Comparison of ENCODE assay signal across 34 cellular contexts in genomic region chr3:15488002-15488401, GRCh38. TPM values are rescaled to one million over a fixed set of nuclear protein-coding genes. Genes with fewer than 3 reads are reported as not detected.
"Had no signal": no experiment of that assay in that cellular context is flagged by ENCODE, and none has a peak within 500 bp of the region (broad histone marks: within the 10 kb centered on the region; RNA-seq: fewer than 3 reads in every experiment).

No MANE protein-coding gene starts in this region.

- H3K4me3 ChIP-seq: MG63 had no signal

- H3K9me3 ChIP-seq: MG63 had no signal

- H3K27me3 ChIP-seq: MG63 had no signal

- DNase-seq: Kasumi-1, MG63, MM.1S, MV-4-11, NCI-H1048, NCI-H1092, NCI-H1092 treated with DMSO at 0.1 percent for 48 hours, NCI-H1105, NCI-H1105 treated with DMSO at 0.1 percent for 48 hours, NCI-H1417, NCI-H1417 treated with DMSO at 0.1 percent for 48 hours, NCI-H1436, NCI-H1436 treated with DMSO at 0.1 percent for 48 hours, NCI-H146, NCI-H1694, NCI-H1694 treated with DMSO at 0.1 percent for 48 hours, NCI-H187, NCI-H187 treated with DMSO at 0.1 percent for 48 hours, NCI-H1930, NCI-H2029, NCI-H2029 treated with DMSO at 0.1 percent for 48 hours, NCI-H2081, NCI-H2081 treated with DMSO at 0.1 percent for 48 hours, NCI-H2107, NCI-H2171, NCI-H2171 treated with DMSO at 0.1 percent for 48 hours, NCI-H2227 treated with DMSO at 0.1 percent for 48 hours, NCI-H226, NCI-H345, NCI-H446, NCI-H446 treated with DMSO at 0.1 percent for 48 hours, NCI-H510A, NCI-H510A treated with DMSO at 0.1 percent for 48 hours had no signal

- H3K36me3 ChIP-seq: MG63 had no signal

RNA-seq across cellular contexts. Expression of gene COLQ, which starts 33.5 kb away (rescaled TPM):
- total RNA-seq: NCI-H460 had no signal
